8 cellular contexts compared by ENCODE assay signal in genomic region chr15:50353999-50354837, GRCh38. TPM values are rescaled to one million over a fixed set of nuclear protein-coding genes. Genes with fewer than 3 reads are reported as not detected.
A peak's percentile ranks its signal among the peaks of the same experiment; 100 is the strongest.
DNase-seq lines count a peak whose midpoint lies in the region; ATAC-seq and TF ChIP-seq lines count a peak whose summit lies in the region.

No MANE protein-coding gene starts in this region.

- peaks cover 50% of the 10 kb centered on the region for H3K4me1 Mint-ChIP-seq in activated CD4-positive, alpha-beta memory T cell treated with anti-CD3 and anti-CD28 coated beads for 36 hours (ENCODE audit: low read depth)

- no peak for TF ChIP-seq CTCF in lower lobe of right lung (IDR thresholded peaks at IDR 0.05)

- H3K4me3 ChIP-seq in duodenal mucosa (ENCODE audit: low read depth in 1 of 2, low read length in 2 of 2) (peak overlapping the region; percentile 81 to 96), lower lobe of right lung (peak overlapping the region; percentile 92)

- H3K27me3 Mint-ChIP-seq in activated CD4-positive, alpha-beta memory T cell treated with anti-CD3 and anti-CD28 coated beads for 36 hours, result peaks cover 2% of the 10 kb centered on the region

- peaks cover 44% of the 10 kb centered on the region for H3K36me3 Mint-ChIP-seq in activated CD4-positive, alpha-beta memory T cell treated with anti-CD3 and anti-CD28 coated beads for 36 hours

- H3K27me3 ChIP-seq in duodenal mucosa (ENCODE audit: control insufficient read depth in 1 of 2, insufficient read depth in 2 of 2, low read length in 2 of 2) (no peaks in the 10 kb centered on the region), lower lobe of right lung (ENCODE audit: low read depth) (no peaks in the 10 kb centered on the region)

- DNase-seq in NCI-H1417 (lab: John Stamatoyannopoulos, UW) (peak; percentile 25 to 67 (median 65)), NCI-H1417 treated with DMSO at 0.1 percent for 48 hours (lab: John Stamatoyannopoulos, UW) (no peak), NCI-H2227 treated with DMSO at 0.1 percent for 48 hours (lab: John Stamatoyannopoulos, UW) (peak; percentile 35), lower lobe of right lung (peak; percentile 74)
- peak; percentile 80 for DNase-seq in activated CD4-positive, alpha-beta memory T cell treated with anti-CD3 and anti-CD28 coated beads for 36 hours
- DNase-seq in stimulated activated CD4-positive, alpha-beta T cell treated with anti-CD3 and anti-CD28 coated beads, TNF-alpha, amount 100 ng/mL, for 1 hour (ENCODE audit: low read depth in 3 of 3, low spot score in 1 of 3), result peak in 2 of 3 donors; percentile 17 to 34

- H3K36me3 ChIP-seq in duodenal mucosa (ENCODE audit: control insufficient read depth in 1 of 2, insufficient read depth in 2 of 2, low read length in 2 of 2) (peaks cover 0 to 4% of the 10 kb centered on the region in 2 donors), lower lobe of right lung (no peaks in the 10 kb centered on the region)

- POLR2A ChIA-PET in activated CD4-positive, alpha-beta memory T cell treated with anti-CD3 and anti-CD28 coated beads for 36 hours (lab: Charles Lee), result interaction anchor here (0.5 to 3.9 kb wide), 29 partner anchors 12 to 554 kb away, joined by 3 to 20 read pairs (median 5); partner anchors contain the start of genes SLC27A2, SPPL2A and USP8

- ATAC-seq in HG02763 (IDR thresholded peaks at IDR 0.05; ENCODE audit: unreplicated experiment), result peak; percentile 27
- peak; percentile 69 to 78 for ATAC-seq in lower lobe of right lung

- CTCF ChIA-PET in activated CD4-positive, alpha-beta memory T cell treated with anti-CD3 and anti-CD28 coated beads for 36 hours (lab: Charles Lee), result interaction anchor here (0.9 to 1.2 kb wide), 6 partner anchors 38 to 555 kb away, joined by 3 to 4 read pairs (median 3); partner anchors contain the start of gene USP8

- H3K4me1 ChIP-seq in duodenal mucosa (ENCODE audit: control insufficient read depth in 1 of 2, insufficient read depth in 2 of 2, low read length in 2 of 2), result peaks cover 32 to 37% of the 10 kb centered on the region in 2 donors
- peaks cover 58% of the 10 kb centered on the region for H3K4me1 ChIP-seq in lower lobe of right lung

- H3K4me3 Mint-ChIP-seq in activated CD4-positive, alpha-beta memory T cell treated with anti-CD3 and anti-CD28 coated beads for 36 hours, result peak overlapping the region; percentile 90

- H3K9me3 ChIP-seq in duodenal mucosa (ENCODE audit: control insufficient read depth in 1 of 2, low read length in 2 of 2) (no peaks in the 10 kb centered on the region), lower lobe of right lung (no peaks in the 10 kb centered on the region)

- peak overlapping the region; percentile 87 to 95 for H3K9ac ChIP-seq in duodenal mucosa (ENCODE audit: low read depth in 1 of 2, low read length in 2 of 2)

- H3K27ac Mint-ChIP-seq in activated CD4-positive, alpha-beta memory T cell treated with anti-CD3 and anti-CD28 coated beads for 36 hours, result peak overlapping the region; percentile 98

- intact Hi-C loops in activated CD4-positive, alpha-beta memory T cell treated with anti-CD3 and anti-CD28 coated beads for 36 hours (cut with micrococcal nuclease), result loop anchor here (1.0 to 5.0 kb wide), 16 partner anchors 23 to 1475 kb away; partner anchors contain the start of genes COPS2, DTWD1, EID1 and FAM227B
- intact Hi-C loops in lower lobe of right lung (cut with DNase I), result no loop called here

- no peaks in the 10 kb centered on the region for H3K9me3 Mint-ChIP-seq in activated CD4-positive, alpha-beta memory T cell treated with anti-CD3 and anti-CD28 coated beads for 36 hours

- H3K27ac ChIP-seq in duodenal mucosa (ENCODE audit: low read depth, low read length), result peak overlapping the region; percentile 99
- H3K27ac ChIP-seq in lower lobe of right lung, result peak overlapping the region; percentile 100

RNA-seq across cellular contexts. Expression of gene GABPB1, which starts 0.8 kb away (rescaled TPM):
- 10 to 100 TPM; 54.1 to 58.2 TPM for total RNA-seq in activated CD4-positive, alpha-beta memory T cell treated with anti-CD3 and anti-CD28 coated beads for 36 hours
- 17.8 TPM for total RNA-seq in lower lobe of right lung
